Comparison of ENCODE assay signal across 21 cellular contexts in genomic region chr14:51176819-51177218, GRCh38.
DNase-seq lines count a peak whose midpoint lies in the region; ATAC-seq and TF ChIP-seq lines count a peak whose summit lies in the region.
"Had no signal": no experiment of that assay in that cellular context is flagged by ENCODE, and none has a peak within 500 bp of the region (broad histone marks: within the 10 kb centered on the region; RNA-seq: fewer than 3 reads in every experiment).

No MANE protein-coding gene starts in this region.

- ATAC-seq in aorta (ENCODE audit: low FRiP score), result no peak
- ATAC-seq: pancreas; stimulated activated naive B cell treated with anti-CD40 and anti-IgM and Interleukin-4, amounts not matched to agents 10 μg/mL and 1 μg/mL and 100 μg/mL, for 72 hours had no signal

- H3K27ac ChIP-seq in aorta (ENCODE audit: low read depth in 1 of 2, low read length in 2 of 2), result no peak overlapping the region
- H3K27ac ChIP-seq in stomach, result no peak overlapping the region
- H3K27ac ChIP-seq: hepatocyte, pancreas, transverse colon, VCaP had no signal

- peak; percentile 95 for DNase-seq in DMS79 treated with DMSO at 0.1 percent for 48 hours (lab: John Stamatoyannopoulos, UW)
- DNase-seq in NCI-H1105 (lab: John Stamatoyannopoulos, UW), result peak; percentile 55
- DNase-seq in astrocyte of the hippocampus (ENCODE audit: low read depth, low spot score), result peak; percentile 49
- no peak for DNase-seq in activated CD4-positive, alpha-beta T cell treated with anti-CD3 and anti-CD28 coated beads, Interleukin-2, amount 10 ng/mL, durations not matched to agents 24 days and 14 days
- no peak for DNase-seq in aorta
- DNase-seq in stomach, result no peak
- no peak for DNase-seq in NCI-H345 (lab: John Stamatoyannopoulos, UW)
- DNase-seq: activated CD4-positive, alpha-beta T cell treated with anti-CD3 and anti-CD28 coated beads, Interleukin-2, amount 50 U/mL, for 4 hours; activated effector memory CD4-positive, alpha-beta T cell treated with anti-CD3 and anti-CD28 coated beads, Interleukin-2, amount 50 U/mL, for 16 hours; kidney; mammary epithelial cell; NCI-H187 treated with DMSO at 0.1 percent for 48 hours; NCI-H748 treated with DMSO at 0.1 percent for 48 hours; pancreas; stimulated activated naive B cell treated with anti-CD40 and anti-IgM and Interleukin-4, amounts not matched to agents 10 μg/mL and 1 μg/mL and 100 μg/mL, for 72 hours; T-helper 2 cell; transverse colon had no signal

- no peaks in the 10 kb centered on the region for H3K9me3 ChIP-seq in aorta (ENCODE audit: control insufficient read depth, low read length)
- H3K9me3 ChIP-seq in stomach, result no peaks in the 10 kb centered on the region
- H3K9me3 ChIP-seq: pancreas, transverse colon had no signal

- peak overlapping the region; percentile 6 to 41 (median 27) for H3K27ac Mint-ChIP-seq in nephron
- H3K27ac Mint-ChIP-seq in activated CD4-positive, alpha-beta T cell treated with anti-CD3 and anti-CD28 coated beads, Interleukin-2, amount 10 ng/mL, durations not matched to agents 24 days and 14 days, result no peak overlapping the region
- H3K27ac Mint-ChIP-seq: dendritic cell treated with granulocyte-macrophage colony-stimulating factor and Interleukin-4, amounts not matched to agents 40 ng/mL and 50 ng/mL, for 4 days; stimulated activated naive B cell treated with anti-CD40 and anti-IgM and Interleukin-4, amounts not matched to agents 10 μg/mL and 1 μg/mL and 100 μg/mL, for 72 hours had no signal

- TF ChIP-seq CTCF in nephron (IDR thresholded peaks at IDR 0.05; ENCODE audit: unreplicated experiment in 3 of 3) (no peak), stomach (IDR thresholded peaks at IDR 0.05) (no peak)

- no peak for TF ChIP-seq EP300 in stomach (IDR thresholded peaks at IDR 0.05)

- H3K4me3 ChIP-seq in aorta (ENCODE audit: low read length in 2 of 2) (no peak overlapping the region), stomach (no peak overlapping the region)
- H3K4me3 ChIP-seq: hepatocyte, pancreas, transverse colon had no signal

- peaks cover 7% of the 10 kb centered on the region for H3K4me1 Mint-ChIP-seq in nephron
- no peaks in the 10 kb centered on the region for H3K4me1 Mint-ChIP-seq in activated CD4-positive, alpha-beta T cell treated with anti-CD3 and anti-CD28 coated beads, Interleukin-2, amount 10 ng/mL, durations not matched to agents 24 days and 14 days

- no peaks in the 10 kb centered on the region for H3K36me3 Mint-ChIP-seq in nephron (ENCODE audit: low read depth)
- no peaks in the 10 kb centered on the region for H3K36me3 Mint-ChIP-seq in activated CD4-positive, alpha-beta T cell treated with anti-CD3 and anti-CD28 coated beads, Interleukin-2, amount 10 ng/mL, durations not matched to agents 24 days and 14 days (ENCODE audit: low read depth)

- no peaks in the 10 kb centered on the region for H3K36me3 ChIP-seq in aorta (ENCODE audit: control insufficient read depth in 1 of 2, insufficient read depth in 2 of 2, low read length in 1 of 2)
- H3K36me3 ChIP-seq in stomach, result no peaks in the 10 kb centered on the region
- H3K36me3 ChIP-seq: pancreas, transverse colon had no signal

- H3K4me3 Mint-ChIP-seq in nephron, result no peak overlapping the region
- no peak overlapping the region for H3K4me3 Mint-ChIP-seq in activated CD4-positive, alpha-beta T cell treated with anti-CD3 and anti-CD28 coated beads, Interleukin-2, amount 10 ng/mL, durations not matched to agents 24 days and 14 days
- H3K4me3 Mint-ChIP-seq: dendritic cell treated with granulocyte-macrophage colony-stimulating factor and Interleukin-4, amounts not matched to agents 40 ng/mL and 50 ng/mL, for 4 days; stimulated activated naive B cell treated with anti-CD40 and anti-IgM and Interleukin-4, amounts not matched to agents 10 μg/mL and 1 μg/mL and 100 μg/mL, for 72 hours had no signal

- 49 to 52% methylated on average over 4 of the region's 4 CpGs for WGBS in aorta, 2 donors
- WGBS in stomach, 5 donors, result 54 to 68% (median 62%) methylated on average over 4 of the region's 4 CpGs

- TF ChIP-seq POLR2A in stomach (IDR thresholded peaks at IDR 0.05), result no peak

- no peaks in the 10 kb centered on the region for H3K27me3 ChIP-seq in aorta (ENCODE audit: control insufficient read depth in 1 of 2, insufficient read depth in 2 of 2, low read length in 1 of 2)
- no peaks in the 10 kb centered on the region for H3K27me3 ChIP-seq in stomach
- H3K27me3 ChIP-seq: transverse colon had no signal

- no peaks in the 10 kb centered on the region for H3K9me3 Mint-ChIP-seq in nephron
- H3K9me3 Mint-ChIP-seq in activated CD4-positive, alpha-beta T cell treated with anti-CD3 and anti-CD28 coated beads, Interleukin-2, amount 10 ng/mL, durations not matched to agents 24 days and 14 days, result no peaks in the 10 kb centered on the region
- H3K9me3 Mint-ChIP-seq: dendritic cell treated with granulocyte-macrophage colony-stimulating factor and Interleukin-4, amounts not matched to agents 40 ng/mL and 50 ng/mL, for 4 days; stimulated activated naive B cell treated with anti-CD40 and anti-IgM and Interleukin-4, amounts not matched to agents 10 μg/mL and 1 μg/mL and 100 μg/mL, for 72 hours had no signal

- peaks cover 4% of the 10 kb centered on the region for H3K27me3 Mint-ChIP-seq in nephron (ENCODE audit: low read depth)
- H3K27me3 Mint-ChIP-seq in activated CD4-positive, alpha-beta T cell treated with anti-CD3 and anti-CD28 coated beads, Interleukin-2, amount 10 ng/mL, durations not matched to agents 24 days and 14 days, result peaks cover 9% of the 10 kb centered on the region
- H3K27me3 Mint-ChIP-seq: dendritic cell treated with granulocyte-macrophage colony-stimulating factor and Interleukin-4, amounts not matched to agents 40 ng/mL and 50 ng/mL, for 4 days had no signal

- no peaks in the 10 kb centered on the region for H3K4me1 ChIP-seq in aorta (ENCODE audit: control insufficient read depth in 1 of 2, insufficient read depth in 2 of 2, low read length in 2 of 2)
- H3K4me1 ChIP-seq in stomach, result no peaks in the 10 kb centered on the region
- H3K4me1 ChIP-seq: transverse colon had no signal

- intact Hi-C loops in activated CD4-positive, alpha-beta T cell treated with anti-CD3 and anti-CD28 coated beads, Interleukin-2, amount 10 ng/mL, durations not matched to agents 24 days and 14 days (cut with micrococcal nuclease), result no loop called here
- intact Hi-C loops in aorta (cut with DNase I), result no loop called here
- intact Hi-C loops in stomach (cut with DNase I; ENCODE audit: low total_unique reads), result no loop called here

Comparison
In these comparisons a context has a peak if more than half of its experiments do, and no peak if none do; other contexts are left out.
1. DNase-seq: peak in DMS79 treated with DMSO at 0.1 percent for 48 hours (single experiment), NCI-H1105 (single experiment) and astrocyte of the hippocampus (single experiment); none in activated CD4-positive, alpha-beta T cell treated with anti-CD3 and anti-CD28 coated beads, Interleukin-2, amount 10 ng/mL, durations not matched to agents 24 days and 14 days (single experiment), aorta (0 of 2), stomach (single experiment) and NCI-H345 (single experiment).